ENCODE assay signal across 18 cellular contexts in genomic region chr7:94424336-94424735, GRCh38. TPM values are rescaled to one million over a fixed set of nuclear protein-coding genes. Genes with fewer than 3 reads are reported as not detected.
DNase-seq lines count a peak whose midpoint lies in the region; FAIRE-seq and TF ChIP-seq lines count a peak whose summit lies in the region.
"Had no signal": no experiment of that assay in that cellular context is flagged by ENCODE, and none has a peak within 500 bp of the region (broad histone marks: within the 10 kb centered on the region; RNA-seq: fewer than 3 reads in every experiment).

No MANE protein-coding gene starts in this region.

- peak; percentile 41 for DNase-seq in NCI-H2107 treated with DMSO at 0.1 percent for 48 hours (lab: John Stamatoyannopoulos, UW; ENCODE audit: unreplicated experiment)
- no peak for DNase-seq in NCI-H2107 (lab: John Stamatoyannopoulos, UW)
- DNase-seq in esophagus squamous epithelium (lab: John Stamatoyannopoulos, UW) = no peak
- DNase-seq in putamen (ENCODE audit: low spot score) = peak; percentile 41
- DNase-seq in uterus = no peak
- no peak for DNase-seq in kidney
- DNase-seq in glomerular visceral epithelial cell (ENCODE audit: extremely low spot score) = no peak
- DNase-seq in stimulated activated CD4-positive, alpha-beta T cell treated with anti-CD3 and anti-CD28 coated beads, Interleukin-4, amount 100 ng/mL, for 24 hours = no peak
- DNase-seq: activated CD4-positive, alpha-beta T cell treated with anti-CD3 and anti-CD28 coated beads for 48 hours; activated T-cell treated with anti-CD3 and anti-CD28 coated beads, Interleukin-2, amount 50 U/mL, for 4 hours; CD8-positive, alpha-beta memory T cell; GOT3; NCI-H526 treated with DMSO at 0.1 percent for 48 hours; occipital lobe had no signal

- H3K27me3 ChIP-seq in esophagus squamous epithelium (no peaks in the 10 kb centered on the region), uterus (no peaks in the 10 kb centered on the region)
- H3K27me3 ChIP-seq: cardiac muscle cell had no signal

- no peak for TF ChIP-seq POLR2A in esophagus squamous epithelium (IDR thresholded peaks at IDR 0.05)
- no peak for TF ChIP-seq POLR2A in uterus (IDR thresholded peaks at IDR 0.05)

- peaks cover 0 to 78% (median 0%) of the 10 kb centered on the region in 3 donors for H3K36me3 ChIP-seq in esophagus squamous epithelium
- H3K36me3 ChIP-seq in uterus = no peaks in the 10 kb centered on the region
- no peaks in the 10 kb centered on the region for H3K36me3 ChIP-seq in kidney (ENCODE audit: control insufficient read depth in 1 of 2, insufficient read depth in 2 of 2, low read length in 2 of 2)

- H3K9ac ChIP-seq in kidney (ENCODE audit: low read length in 2 of 2) = no peak overlapping the region
- H3K9ac ChIP-seq: KMS-11 had no signal

- 72 to 80% methylated on average over 4 of the region's 4 CpGs for WGBS in esophagus squamous epithelium, 2 donors

- no peaks in the 10 kb centered on the region for H3K4me1 ChIP-seq in esophagus squamous epithelium
- peaks cover 0 to 5% of the 10 kb centered on the region in 2 donors for H3K4me1 ChIP-seq in uterus
- peaks cover 0 to 5% of the 10 kb centered on the region in 2 donors for H3K4me1 ChIP-seq in kidney (ENCODE audit: control insufficient read depth in 1 of 2, insufficient read depth in 1 of 2, low read depth in 1 of 2, low read length in 2 of 2)

- intact Hi-C loops in esophagus squamous epithelium (cut with DNase I) (no loop called here), uterus (cut with DNase I; ENCODE audit: low total_unique reads) (no loop called here), kidney (cut with DNase I) (no loop called here)

- TF ChIP-seq CTCF in esophagus squamous epithelium (IDR thresholded peaks at IDR 0.05) = no peak
- no peak for TF ChIP-seq CTCF in uterus (IDR thresholded peaks at IDR 0.05)
- TF ChIP-seq CTCF in kidney (IDR thresholded peaks at IDR 0.05; ENCODE audit: borderline replicate concordance, extremely low read depth, insufficient read depth) = no peak

- FAIRE-seq in kidney (lab: Jason Lieb, UNC) = no peak
- FAIRE-seq: G401.6, RCC 7860 had no signal

- H3K9me3 ChIP-seq in esophagus squamous epithelium = no peaks in the 10 kb centered on the region
- H3K9me3 ChIP-seq in uterus = no peaks in the 10 kb centered on the region
- H3K9me3 ChIP-seq in kidney (ENCODE audit: control insufficient read depth in 1 of 2, low read length in 2 of 2) = no peaks in the 10 kb centered on the region

- no peak overlapping the region for H3K4me3 ChIP-seq in esophagus squamous epithelium
- H3K4me3 ChIP-seq in uterus = no peak overlapping the region
- no peak overlapping the region for H3K4me3 ChIP-seq in kidney (ENCODE audit: low read length in 2 of 2)
- H3K4me3 ChIP-seq: cardiac muscle cell had no signal

- H3K27ac ChIP-seq in esophagus squamous epithelium = peak overlapping the region; percentile 16 to 83 (median 46)
- H3K27ac ChIP-seq in uterus = peak overlapping the region; percentile 74 to 98
- no peak overlapping the region for H3K27ac ChIP-seq in kidney (ENCODE audit: low read depth in 2 of 2, low read length in 2 of 2)
- H3K27ac ChIP-seq: cardiac muscle cell, KMS-11 had no signal

RNA-seq across cellular contexts. Expression of gene COL1A2, which starts 29.6 kb away (rescaled TPM):
- total RNA-seq in esophagus squamous epithelium (100 to 1,000 TPM in 1 of 4 donors, 10 to 100 TPM in 3; 18.8 to 129 (median 44.3) TPM), uterus (over 10,000 TPM in 1 of 4 donors, 100 to 1,000 TPM in 2, 10 to 100 TPM in 1; 59.1 to 10,885 (median 259) TPM), kidney (149 TPM)
- polyA plus RNA-seq in kidney (ENCODE audit: insufficient read depth, low read depth, low replicate concordance) = 51.4 TPM
- polyA plus RNA-seq: CD8-positive, alpha-beta memory T cell had no signal

Comparison
In these comparisons a context has a peak if more than half of its experiments do, and no peak if none do; other contexts are left out.
1. DNase-seq: peak in NCI-H2107 treated with DMSO at 0.1 percent for 48 hours (single experiment) and putamen (single experiment); none in NCI-H2107 (single experiment), esophagus squamous epithelium (single experiment), uterus (0 of 2), kidney (single experiment), glomerular visceral epithelial cell (single experiment) and stimulated activated CD4-positive, alpha-beta T cell treated with anti-CD3 and anti-CD28 coated beads, Interleukin-4, amount 100 ng/mL, for 24 hours (single experiment).
2. H3K27ac ChIP-seq: peak in esophagus squamous epithelium (4 of 4) and uterus (2 of 2); none in kidney (0 of 2).